In genomic region chr22:50298937-50299656, GRCh38 we compare ENCODE assay signal across 13 cellular contexts. TPM values are rescaled to one million over a fixed set of nuclear protein-coding genes. Genes with fewer than 3 reads are reported as not detected.
DNase-seq lines count a peak whose midpoint lies in the region; FAIRE-seq and TF ChIP-seq lines count a peak whose summit lies in the region.
"Had no signal": no experiment of that assay in that cellular context is flagged by ENCODE, and none has a peak within 500 bp of the region (broad histone marks: within the 10 kb centered on the region; RNA-seq: fewer than 3 reads in every experiment).

No MANE protein-coding gene starts in this region.

- H3K27me3 ChIP-seq in fibroblast of lung (ENCODE audit: control insufficient read depth, insufficient read depth, low read length), result no peaks in the 10 kb centered on the region
- no peaks in the 10 kb centered on the region for H3K27me3 ChIP-seq in brain microvascular endothelial cell (replicated peaks)

- no peak overlapping the region for H3K9ac ChIP-seq in fibroblast of lung (ENCODE audit: insufficient read depth, low read length)

- H3K4me3 ChIP-seq in AG10803 (ENCODE audit: low read length) (no peak overlapping the region; the same call in none of the 2 replicates), fibroblast of lung (replicated peaks in 1 of 4; ENCODE audit: control extremely low read depth in 1 of 4, insufficient read depth in 1 of 4, low read depth in 3 of 4, low read length in 4 of 4) (peak overlapping the region in 1 of 4 experiments; percentile 40), brain microvascular endothelial cell (ENCODE audit: low read depth, low read length) (no peak overlapping the region)
- H3K4me3 ChIP-seq: HAP-1 had no signal

- peak; percentile 33 for DNase-seq in AG10803 (ENCODE audit: low read depth)
- DNase-seq in NCI-H2227 (lab: John Stamatoyannopoulos, UW; ENCODE audit: unreplicated experiment), result peak; percentile 12
- DNase-seq in fibroblast of lung (ENCODE audit: low read depth in 2 of 2), result peak in 1 of 2 donors; percentile 18
- no peak for DNase-seq in brain microvascular endothelial cell
- DNase-seq in activated CD4-positive, alpha-beta T cell treated with anti-CD3 and anti-CD28 coated beads for 4 hours, result no peak
- DNase-seq in H4 (ENCODE audit: low spot score), result no peak
- DNase-seq in urothelium cell line (ENCODE audit: low spot score), result no peak
- DNase-seq: CD4-positive, CD25-positive, alpha-beta regulatory T cell; NK-92 treated with Interleukin-12 subunit alpha and Interleukin-12 subunit beta, amount 100 ng/mL, for 24 hours had no signal

- peaks cover 6% of the 10 kb centered on the region for H3K36me3 ChIP-seq in fibroblast of lung (ENCODE audit: control insufficient read depth, insufficient read depth, low read length)
- H3K36me3 ChIP-seq in brain microvascular endothelial cell (replicated peaks), result peaks cover 8% of the 10 kb centered on the region
- H3K36me3 ChIP-seq: HAP-1 had no signal

- no peaks in the 10 kb centered on the region for H3K9me3 Mint-ChIP-seq in nephron

- H3K4me2 ChIP-seq in fibroblast of lung (ENCODE audit: extremely low read depth, insufficient read depth, low read length), result peak overlapping the region; percentile 51

- TF ChIP-seq CTCF in AG10803 (conservative IDR thresholded peaks at IDR 0.05; ENCODE audit: low read length) (no peak), fibroblast of lung (conservative IDR thresholded peaks at IDR 0.05 in 1 of 2, IDR thresholded peaks at IDR 0.05 in 1 of 2; ENCODE audit: low read depth in 1 of 2, low read length in 2 of 2) (no peak), nephron (IDR thresholded peaks at IDR 0.05; ENCODE audit: unreplicated experiment in 3 of 3) (no peak), brain microvascular endothelial cell (IDR thresholded peaks at IDR 0.05; ENCODE audit: low read depth, low read length, missing control alignments) (no peak)

- H4K20me1 ChIP-seq in fibroblast of lung (ENCODE audit: control insufficient read depth, extremely low read depth, insufficient read depth, low read length), result peaks cover 2% of the 10 kb centered on the region

- H3K27ac ChIP-seq in fibroblast of lung (ENCODE audit: insufficient read depth, low read length) (no peak overlapping the region), brain microvascular endothelial cell (no peak overlapping the region)

- H3K4me1 Mint-ChIP-seq in nephron, result peaks cover 40% of the 10 kb centered on the region

- H2AFZ ChIP-seq in fibroblast of lung (ENCODE audit: low read length), result no peak overlapping the region

- in situ Hi-C loops in brain microvascular endothelial cell (cut with HindIII; ENCODE audit: low pct_ligation_motif_present, low sequenced_read_pairs), result no loop called here

- no peak overlapping the region for H3K27ac Mint-ChIP-seq in nephron
- H3K27ac Mint-ChIP-seq: CD4-positive, CD25-positive, alpha-beta regulatory T cell had no signal

- H3K27me3 Mint-ChIP-seq in nephron (ENCODE audit: low read depth), result no peaks in the 10 kb centered on the region

- H3K4me3 Mint-ChIP-seq in nephron, result peak overlapping the region; percentile 35 to 57 (median 47)
- H3K4me3 Mint-ChIP-seq: CD4-positive, CD25-positive, alpha-beta regulatory T cell had no signal

- H3K9me3 ChIP-seq in fibroblast of lung (ENCODE audit: control insufficient read depth, insufficient read depth, low read depth, low read length), result no peaks in the 10 kb centered on the region
- H3K9me3 ChIP-seq: HAP-1 had no signal

- H3K36me3 Mint-ChIP-seq in nephron (ENCODE audit: low read depth), result no peaks in the 10 kb centered on the region
- H3K36me3 Mint-ChIP-seq: CD4-positive, CD25-positive, alpha-beta regulatory T cell had no signal

- no peak for FAIRE-seq in urothelium cell line (lab: Jason Lieb, UNC)
- FAIRE-seq: frontal cortex, HTR-8/SVneo had no signal

- peaks cover 96% of the 10 kb centered on the region for H3K79me2 ChIP-seq in fibroblast of lung (ENCODE audit: control insufficient read depth, insufficient read depth, low read length)

- peaks cover 49% of the 10 kb centered on the region for H3K4me1 ChIP-seq in fibroblast of lung (ENCODE audit: control insufficient read depth, extremely low read depth, insufficient read depth, low read length)
- H3K4me1 ChIP-seq: HAP-1 had no signal

RNA-seq across cellular contexts. Expression of gene PLXNB2, which starts 8.3 kb away (rescaled TPM):
- total RNA-seq in fibroblast of lung, result 130 and 209 TPM in 2 replicates
- polyA plus RNA-seq in fibroblast of lung, result 62.7 and 72.9 TPM in 2 replicates
- polyA plus RNA-seq in fibroblast of lung (2012), result 127 and 141 TPM in 2 replicates
- 337 and 393 TPM in 2 replicates for polyA minus RNA-seq in fibroblast of lung (ENCODE audit: low replicate concordance)
- total RNA-seq in H4 (2014; rRNA removed; shearing (Covaris generic)), result 42.4 and 53.2 TPM in 2 replicates

RNA-seq across cellular contexts. Expression of gene DENND6B, which starts 27.7 kb away (rescaled TPM):
- 2.0 and 2.1 TPM in 2 replicates for total RNA-seq in fibroblast of lung
- 1.7 and 1.9 TPM in 2 replicates for polyA plus RNA-seq in fibroblast of lung
- polyA plus RNA-seq in fibroblast of lung (2012), result 3.1 and 3.5 TPM in 2 replicates
- 2.0 and 2.8 TPM in 2 replicates for polyA minus RNA-seq in fibroblast of lung (ENCODE audit: low replicate concordance)
- 0.35 and 1.3 TPM in 2 replicates for total RNA-seq in H4 (2014; rRNA removed; shearing (Covaris generic))

RNA-seq across cellular contexts. Expression of gene MAPK11, which starts 28.9 kb away (rescaled TPM):
- 5.9 and 7.6 TPM in 2 replicates for total RNA-seq in fibroblast of lung
- polyA plus RNA-seq in fibroblast of lung, result 2.6 and 4.1 TPM in 2 replicates
- polyA plus RNA-seq in fibroblast of lung (2012), result 5.4 and 10.7 TPM in 2 replicates
- 17.1 and 18.7 TPM in 2 replicates for polyA minus RNA-seq in fibroblast of lung (ENCODE audit: low replicate concordance)
- total RNA-seq in H4 (2014; rRNA removed; shearing (Covaris generic)), result 4.0 and 5.5 TPM in 2 replicates

RNA-seq across cellular contexts. Expression of gene MAPK12, which starts 37.6 kb away (rescaled TPM):
- 24.4 and 30.1 TPM in 2 replicates for total RNA-seq in fibroblast of lung
- 16.4 and 21.5 TPM in 2 replicates for polyA plus RNA-seq in fibroblast of lung
- polyA plus RNA-seq in fibroblast of lung (2012), result 19.8 and 26.9 TPM in 2 replicates
- 39.0 and 43.3 TPM in 2 replicates for polyA minus RNA-seq in fibroblast of lung (ENCODE audit: low replicate concordance)
- 33.3 and 37.8 TPM in 2 replicates for total RNA-seq in H4 (2014; rRNA removed; shearing (Covaris generic))

RNA-seq across cellular contexts. Expression of gene PPP6R2, which starts 44.0 kb away (rescaled TPM):
- total RNA-seq in fibroblast of lung, result 34.4 and 44.4 TPM in 2 replicates
- 19.7 and 24.6 TPM in 2 replicates for polyA plus RNA-seq in fibroblast of lung
- 25.1 and 30.5 TPM in 2 replicates for polyA plus RNA-seq in fibroblast of lung (2012)
- polyA minus RNA-seq in fibroblast of lung (ENCODE audit: low replicate concordance), result 43.4 and 55.2 TPM in 2 replicates
- total RNA-seq in H4 (2014; rRNA removed; shearing (Covaris generic)), result 22.9 and 32.1 TPM in 2 replicates

Comparison
In these comparisons a context has a peak if more than half of its experiments do, and no peak if none do; other contexts are left out.
1. DNase-seq: peak in AG10803 (single experiment) and NCI-H2227 (single experiment); none in brain microvascular endothelial cell (single experiment), activated CD4-positive, alpha-beta T cell treated with anti-CD3 and anti-CD28 coated beads for 4 hours (0 of 2), H4 (single experiment) and urothelium cell line (single experiment).